23 cellular contexts compared by ENCODE assay signal in genomic region chrX:33307954-33308353, GRCh38.
DNase-seq lines count a peak whose midpoint lies in the region; ATAC-seq and TF ChIP-seq lines count a peak whose summit lies in the region.
"Had no signal": no experiment of that assay in that cellular context is flagged by ENCODE, and none has a peak within 500 bp of the region (broad histone marks: within the 10 kb centered on the region; RNA-seq: fewer than 3 reads in every experiment).

No MANE protein-coding gene starts in this region.

- H3K36me3 Mint-ChIP-seq in natural killer cell: no peaks in the 10 kb centered on the region
- H3K36me3 Mint-ChIP-seq: immature natural killer cell had no signal

- ATAC-seq in RWPE2 (ENCODE audit: low read depth) (peak; percentile 86), natural killer cell (no peak), HG03354 (IDR thresholded peaks at IDR 0.05; ENCODE audit: poor library complexity, severe bottlenecking, unreplicated experiment) (no peak)
- ATAC-seq: activated naive CD8-positive, alpha-beta T cell treated with anti-CD3 and anti-CD28 coated beads, Interleukin-2, amount 50 U/mL, for 24 hours; esophagus mucosa had no signal

- H3K4me1 Mint-ChIP-seq in natural killer cell: no peaks in the 10 kb centered on the region
- H3K4me1 Mint-ChIP-seq: activated CD4-positive, alpha-beta T cell treated with anti-CD3 and anti-CD28 coated beads, Interleukin-2, amount 10 ng/mL, durations not matched to agents 7 days and 5 days; activated naive CD8-positive, alpha-beta T cell treated with anti-CD3 and anti-CD28 coated beads, Interleukin-2, amount 50 U/mL, for 24 hours; immature natural killer cell had no signal

- H3K9me3 Mint-ChIP-seq in natural killer cell: peaks cover 0 to 4% of the 10 kb centered on the region in 2 donors
- H3K9me3 Mint-ChIP-seq: activated CD4-positive, alpha-beta T cell treated with anti-CD3 and anti-CD28 coated beads, Interleukin-2, amount 10 ng/mL, durations not matched to agents 7 days and 5 days; activated naive CD8-positive, alpha-beta T cell treated with anti-CD3 and anti-CD28 coated beads, Interleukin-2, amount 50 U/mL, for 24 hours had no signal

- H3K27ac ChIP-seq in RWPE2 (ENCODE audit: poor library complexity, severe bottlenecking) (peak overlapping the region; percentile 97), epithelial cell of prostate (peak overlapping the region; percentile 40), coronary artery (no peak overlapping the region)
- H3K27ac ChIP-seq: uterus had no signal

- H3K27me3 ChIP-seq in RWPE2 (ENCODE audit: insufficient read depth, poor library complexity, severe bottlenecking): no peaks in the 10 kb centered on the region

- H3K27ac Mint-ChIP-seq in natural killer cell: no peak overlapping the region
- H3K27ac Mint-ChIP-seq: activated CD4-positive, alpha-beta T cell treated with anti-CD3 and anti-CD28 coated beads, Interleukin-2, amount 10 ng/mL, durations not matched to agents 7 days and 5 days; activated naive CD8-positive, alpha-beta T cell treated with anti-CD3 and anti-CD28 coated beads, Interleukin-2, amount 50 U/mL, for 24 hours; immature natural killer cell had no signal

- no peaks in the 10 kb centered on the region for H3K9me3 ChIP-seq in RWPE2 (ENCODE audit: severe bottlenecking)
- H3K9me3 ChIP-seq: uterus had no signal

- DNase-seq in AG08396 (ENCODE audit: low spot score) (peak; percentile 2), RWPE2 (ENCODE audit: low spot score) (no peak), epithelial cell of prostate (ENCODE audit: low read depth, low spot score) (no peak), myocyte (ENCODE audit: low read depth) (peak; percentile 33), natural killer cell (no peak), coronary artery (ENCODE audit: low spot score) (no peak), CD1c-positive myeloid dendritic cell (ENCODE audit: extremely low spot score) (no peak)
- DNase-seq: activated CD4-positive, alpha-beta T cell treated with anti-CD3 and anti-CD28 coated beads, Interleukin-2, amount 10 ng/mL, durations not matched to agents 7 days and 5 days; activated CD8-positive, alpha-beta memory T cell treated with anti-CD3 and anti-CD28 coated beads, Interleukin-2, amount 50 U/mL, for 4 hours; activated effector memory CD4-positive, alpha-beta T cell treated with Interleukin-2 at 50 U/mL for 16 hours; activated naive CD8-positive, alpha-beta T cell treated with anti-CD3 and anti-CD28 coated beads, Interleukin-2, amount 50 U/mL, for 24 hours; C1 segment of cervical spinal cord; caudate nucleus; EL; head of caudate nucleus; immature natural killer cell; NCI-H1436; NCI-H2171; NCI-H69; Right ventricle myocardium superior; uterus had no signal

- TF ChIP-seq CTCF in RWPE2 (IDR thresholded peaks at IDR 0.05; ENCODE audit: poor library complexity, severe bottlenecking) (no peak), natural killer cell (IDR thresholded peaks at IDR 0.05) (no peak), coronary artery (IDR thresholded peaks at IDR 0.05) (no peak)

- no peaks in the 10 kb centered on the region for H3K27me3 Mint-ChIP-seq in natural killer cell (ENCODE audit: low read depth in 2 of 2)
- H3K27me3 Mint-ChIP-seq: activated CD4-positive, alpha-beta T cell treated with anti-CD3 and anti-CD28 coated beads, Interleukin-2, amount 10 ng/mL, durations not matched to agents 7 days and 5 days; activated naive CD8-positive, alpha-beta T cell treated with anti-CD3 and anti-CD28 coated beads, Interleukin-2, amount 50 U/mL, for 24 hours had no signal

- H3K4me1 ChIP-seq in RWPE2 (ENCODE audit: insufficient read depth, poor library complexity, severe bottlenecking): peaks cover 17% of the 10 kb centered on the region
- H3K4me1 ChIP-seq: uterus had no signal

- no peak overlapping the region for H3K4me3 Mint-ChIP-seq in natural killer cell
- H3K4me3 Mint-ChIP-seq: activated CD4-positive, alpha-beta T cell treated with anti-CD3 and anti-CD28 coated beads, Interleukin-2, amount 10 ng/mL, durations not matched to agents 7 days and 5 days; activated naive CD8-positive, alpha-beta T cell treated with anti-CD3 and anti-CD28 coated beads, Interleukin-2, amount 50 U/mL, for 24 hours; immature natural killer cell had no signal

- H3K36me3 ChIP-seq in RWPE2 (ENCODE audit: low read depth): no peaks in the 10 kb centered on the region
- H3K36me3 ChIP-seq: uterus had no signal

- H3K4me3 ChIP-seq in RWPE2 (ENCODE audit: severe bottlenecking) (no peak overlapping the region), coronary artery (no peak overlapping the region)
- H3K4me3 ChIP-seq: uterus had no signal

- intact Hi-C loops in natural killer cell (cut with micrococcal nuclease): no loop called here

Comparison
In these comparisons a context has a peak if more than half of its experiments do, and no peak if none do; other contexts are left out.
1. DNase-seq: peak in AG08396 (single experiment) and myocyte (single experiment); none in RWPE2 (single experiment), epithelial cell of prostate (single experiment), natural killer cell (single experiment), coronary artery (single experiment) and CD1c-positive myeloid dendritic cell (single experiment).
2. H3K27ac ChIP-seq: peak in RWPE2 (single experiment) and epithelial cell of prostate (single experiment); none in coronary artery (0 of 2).